In the genomic region with DNA sequence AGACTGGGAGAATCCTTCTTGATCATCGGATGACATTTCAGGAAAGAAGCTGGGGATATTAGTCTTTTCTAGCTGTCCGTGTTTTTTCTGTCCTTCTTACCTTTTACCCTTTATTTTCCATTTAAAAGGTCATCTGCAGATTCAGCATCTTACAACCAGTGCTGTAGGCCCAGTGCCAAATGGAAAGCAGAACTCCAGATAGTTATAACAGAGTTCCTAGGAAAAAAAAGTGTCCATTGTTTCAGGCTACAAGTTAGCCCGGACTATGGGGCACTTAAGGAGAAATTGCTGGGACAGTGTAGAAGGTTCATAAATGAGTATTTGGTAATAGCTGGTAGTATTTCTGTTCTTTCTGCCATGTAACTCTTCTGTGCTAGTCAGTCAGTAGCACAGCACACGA, we compare ENCODE assay signal across 1 cellular context.
TF ChIP-seq lines count a peak whose summit lies in the region.

No MANE protein-coding gene starts in this region.

TF ChIP-seq in endothelial cell of umbilical vein, 7 proteins besides CTCF, POLR2A, EP300 and RAD21 (continued from another document):
- TF ChIP-seq EZH2 (IDR thresholded peaks at IDR 0.05; ENCODE audit: borderline replicate concordance, low read depth, low read length, severe bottlenecking) (no peak), MYC (IDR thresholded peaks at IDR 0.05; ENCODE audit: low read depth, low read length) (no peak), GATA2 (IDR thresholded peaks at IDR 0.05; ENCODE audit: insufficient read depth, insufficient read length, low read depth, low read length) (no peak)
